ENCODE assay signal across 8 cellular contexts in genomic region chr10:91409069-91409868, GRCh38. TPM values are rescaled to one million over a fixed set of nuclear protein-coding genes. Genes with fewer than 3 reads are reported as not detected.
DNase-seq lines count a peak whose midpoint lies in the region; ATAC-seq and TF ChIP-seq lines count a peak whose summit lies in the region.

No MANE protein-coding gene starts in this region.

- H3K36me3 ChIP-seq in BJ (ENCODE audit: control insufficient read depth, insufficient read depth, low read length), result no peaks in the 10 kb centered on the region

- H3K4me3 ChIP-seq in BJ (ENCODE audit: low read depth, low read length) (peak overlapping the region; percentile 68), epithelial cell of proximal tubule (ENCODE audit: low read depth, low read length) (peak overlapping the region; percentile 89)

- DNase-seq in BJ (ENCODE audit: low read depth) (no peak), NCI-H2107 treated with DMSO at 0.1 percent for 48 hours (lab: John Stamatoyannopoulos, UW; ENCODE audit: unreplicated experiment) (peak; percentile 72), epithelial cell of proximal tubule (ENCODE audit: low read depth) (no peak), midbrain (lab: John Stamatoyannopoulos, UW) (peak; percentile 77)
- peak; percentile 51 for DNase-seq in stimulated activated naive CD8-positive, alpha-beta T cell treated with anti-CD3 and anti-CD28 coated beads, Interleukin-15, Interleukin-2, amounts not matched to agents 100 U/mL and 50 U/mL, for 24 hours

- POLR2A ChIA-PET in BJ (lab: Charles Lee), result no interaction called here

- peak; percentile 16 for ATAC-seq in GM18870 (IDR thresholded peaks at IDR 0.05; ENCODE audit: unreplicated experiment)
- peak; percentile 30 for ATAC-seq in HG03097 (IDR thresholded peaks at IDR 0.05; ENCODE audit: low FRiP score, unreplicated experiment)
- peak; percentile 8 to 20 for ATAC-seq in activated CD4-positive, CD25-positive, alpha-beta regulatory T cell treated with anti-CD3 and anti-CD28 coated beads, Interleukin-2, amount 50 U/mL, for 24 hours
- peak; percentile 7 for ATAC-seq in stimulated activated naive CD8-positive, alpha-beta T cell treated with anti-CD3 and anti-CD28 coated beads, Interleukin-15, Interleukin-2, amounts not matched to agents 100 U/mL and 50 U/mL, for 24 hours

- CTCF ChIA-PET in BJ (lab: Yijun Ruan, JAX), result interaction anchor here (0.7 to 0.9 kb wide), 4 partner anchors 19 to 225 kb away, joined by 3 to 5 read pairs (median 3); no protein-coding TSS in a partner anchor

- no peak for TF ChIP-seq CTCF in BJ (IDR thresholded peaks at IDR 0.05; ENCODE audit: insufficient read depth, low read depth, low read length)
- TF ChIP-seq CTCF in epithelial cell of proximal tubule (conservative IDR thresholded peaks at IDR 0.05; ENCODE audit: low read depth, low read length), result peak; percentile 7

- H3K27me3 ChIP-seq in BJ (ENCODE audit: control insufficient read depth, insufficient read depth, low read length), result peaks cover 1% of the 10 kb centered on the region

RNA-seq across cellular contexts. Expression of gene HECTD2, which starts 0.9 kb away (rescaled TPM):
- 3.6 and 7.6 TPM in 2 replicates for polyA plus RNA-seq in BJ (2011; rRNA removed)
- polyA minus RNA-seq in BJ (2011; rRNA and poly(A)+ RNA removed), result 8.2 and 8.6 TPM in 2 replicates
- total RNA-seq in epithelial cell of proximal tubule, result 3.7 and 4.1 TPM in 2 replicates

Comparison
In these comparisons a context has a peak if more than half of its experiments do, and no peak if none do; other contexts are left out.
1. DNase-seq: peak in NCI-H2107 treated with DMSO at 0.1 percent for 48 hours (single experiment), midbrain (single experiment) and stimulated activated naive CD8-positive, alpha-beta T cell treated with anti-CD3 and anti-CD28 coated beads, Interleukin-15, Interleukin-2, amounts not matched to agents 100 U/mL and 50 U/mL, for 24 hours (single experiment); none in BJ (single experiment) and epithelial cell of proximal tubule (single experiment).
2. Peak in every context shown above with its lines, with median percentiles within 50 percentile points of each other: ATAC-seq.